Comparison of ENCODE assay signal across 16 cellular contexts in genomic region chr14:70067810-70068209, GRCh38.
DNase-seq lines count a peak whose midpoint lies in the region; ATAC-seq and TF ChIP-seq lines count a peak whose summit lies in the region.
"Had no signal": no experiment of that assay in that cellular context is flagged by ENCODE, and none has a peak within 500 bp of the region (broad histone marks: within the 10 kb centered on the region; RNA-seq: fewer than 3 reads in every experiment).

No MANE protein-coding gene starts in this region.

- H3K36me3 ChIP-seq in body of pancreas (replicated peaks in 1 of 2; ENCODE audit: insufficient read depth in 1 of 2, low read depth in 2 of 2) = no peaks in the 10 kb centered on the region
- H3K36me3 ChIP-seq in psoas muscle (ENCODE audit: insufficient read depth in 1 of 2, low read depth in 1 of 2) = peaks cover 0 to 13% of the 10 kb centered on the region in 2 donors

- H3K4me3 Mint-ChIP-seq in T-cell = no peak overlapping the region
- H3K4me3 Mint-ChIP-seq: CD4-positive, alpha-beta memory T cell had no signal

- H3K4me3 ChIP-seq in body of pancreas = no peak overlapping the region
- no peak overlapping the region for H3K4me3 ChIP-seq in psoas muscle
- H3K4me3 ChIP-seq: GM23248 had no signal

- intact Hi-C loops in body of pancreas (cut with DNase I) = no loop called here
- intact Hi-C loops in psoas muscle (cut with DNase I) = no loop called here

- no peak overlapping the region for H3K27ac ChIP-seq in body of pancreas
- no peak overlapping the region for H3K27ac ChIP-seq in psoas muscle
- H3K27ac ChIP-seq: GM23248 had no signal

- TF ChIP-seq CTCF in body of pancreas (IDR thresholded peaks at IDR 0.05) = no peak
- no peak for TF ChIP-seq CTCF in psoas muscle (IDR thresholded peaks at IDR 0.05)

- H3K9me3 ChIP-seq in body of pancreas (no peaks in the 10 kb centered on the region), psoas muscle (no peaks in the 10 kb centered on the region)

- no peaks in the 10 kb centered on the region for H3K9me3 Mint-ChIP-seq in T-cell
- H3K9me3 Mint-ChIP-seq: CD4-positive, alpha-beta memory T cell had no signal

- H3K27me3 ChIP-seq in body of pancreas (no peaks in the 10 kb centered on the region), psoas muscle (ENCODE audit: insufficient read depth in 3 of 3, low read length in 2 of 3) (no peaks in the 10 kb centered on the region)

- peaks cover 14 to 27% of the 10 kb centered on the region in 2 donors for H3K27me3 Mint-ChIP-seq in T-cell

- POLR2A ChIA-PET in T-cell (lab: Charles Lee) = no interaction called here

- no peaks in the 10 kb centered on the region for H3K36me3 Mint-ChIP-seq in T-cell
- H3K36me3 Mint-ChIP-seq: CD4-positive, alpha-beta memory T cell had no signal

- TF ChIP-seq POLR2A in body of pancreas (IDR thresholded peaks at IDR 0.05) = no peak

- WGBS in body of pancreas, 2 donors = 39 to 42% methylated on average over 5 of the region's 5 CpGs
- WGBS in psoas muscle, 3 donors = 27 to 61% (median 39%) methylated on average over 5 of the region's 5 CpGs

- CTCF ChIA-PET in T-cell (lab: Charles Lee) = no interaction called here

- peaks cover 12% of the 10 kb centered on the region for H3K4me1 ChIP-seq in body of pancreas
- H3K4me1 ChIP-seq in psoas muscle = peaks cover 17% of the 10 kb centered on the region

- no peaks in the 10 kb centered on the region for H3K4me1 Mint-ChIP-seq in T-cell
- H3K4me1 Mint-ChIP-seq: CD4-positive, alpha-beta memory T cell had no signal

- ATAC-seq in body of pancreas (peak; percentile 90), psoas muscle (peak; percentile 42 to 82 (median 67)), GM18907 (IDR thresholded peaks at IDR 0.05; ENCODE audit: unreplicated experiment) (no peak), T-cell (replicated peaks in 1 of 4) (no peak)

- peak; percentile 27 for DNase-seq in NCI-H2196 treated with DMSO at 0.1 percent for 48 hours (lab: John Stamatoyannopoulos, UW; ENCODE audit: unreplicated experiment)
- peak; percentile 65 to 80 (median 74) for DNase-seq in body of pancreas
- DNase-seq in psoas muscle = peak in 1 of 2 donors; percentile 61
- no peak for DNase-seq in DMS 273 (lab: John Stamatoyannopoulos, UW; ENCODE audit: unreplicated experiment)
- no peak for DNase-seq in NCI-H2227 treated with DMSO at 0.1 percent for 48 hours (lab: John Stamatoyannopoulos, UW)
- no peak for DNase-seq in T-cell
- DNase-seq: C1 segment of cervical spinal cord; Calu3; CD4-positive, alpha-beta memory T cell; COR-L47; DMS153; DND-41; GM23248; H7; HCEC 1CT had no signal

- no peak overlapping the region for H3K27ac Mint-ChIP-seq in T-cell
- H3K27ac Mint-ChIP-seq: CD4-positive, alpha-beta memory T cell had no signal

Comparison
In these comparisons a context has a peak if more than half of its experiments do, and no peak if none do; other contexts are left out.
1. DNase-seq: peak in NCI-H2196 treated with DMSO at 0.1 percent for 48 hours (single experiment) and body of pancreas (4 of 4); none in DMS 273 (single experiment), NCI-H2227 treated with DMSO at 0.1 percent for 48 hours (single experiment) and T-cell (0 of 34).
2. ATAC-seq: peak in body of pancreas (single experiment) and psoas muscle (4 of 4); none in GM18907 (single experiment) and T-cell (0 of 4).